11 cellular contexts compared by ENCODE assay signal in genomic region chr10:98331888-98332287, GRCh38.
DNase-seq lines count a peak whose midpoint lies in the region; ATAC-seq and TF ChIP-seq lines count a peak whose summit lies in the region.
"Had no signal": no experiment of that assay in that cellular context is flagged by ENCODE, and none has a peak within 500 bp of the region (broad histone marks: within the 10 kb centered on the region; RNA-seq: fewer than 3 reads in every experiment).

No MANE protein-coding gene starts in this region.

- no peaks in the 10 kb centered on the region for H3K36me3 ChIP-seq in BJ (ENCODE audit: control insufficient read depth, insufficient read depth, low read length)

- TF ChIP-seq CTCF in BJ (IDR thresholded peaks at IDR 0.05; ENCODE audit: insufficient read depth, low read depth, low read length), result peak; percentile 31; the same call in 1 of the 2 replicates
- peak; percentile 36 for TF ChIP-seq CTCF in GM20000 (IDR thresholded peaks at IDR 0.05; ENCODE audit: extremely low read depth, missing control alignments)
- peak; percentile 39 for TF ChIP-seq CTCF in fibroblast of villous mesenchyme (IDR thresholded peaks at IDR 0.05; ENCODE audit: insufficient read depth, low read depth, low read length)
- no peak for TF ChIP-seq CTCF in GM13976 (IDR thresholded peaks at IDR 0.05; ENCODE audit: borderline replicate concordance, control extremely low read depth, extremely low read depth, insufficient read depth, missing control alignments)

- no peak for ATAC-seq in GM18858 (IDR thresholded peaks at IDR 0.05; ENCODE audit: unreplicated experiment)
- ATAC-seq: activated naive CD4-positive, alpha-beta T cell treated with anti-CD3 and anti-CD28 coated beads, Interleukin-2, amount 50 U/mL, for 72 hours had no signal

- no peak overlapping the region for H3K4me3 ChIP-seq in BJ (ENCODE audit: low read depth, low read length)
- no peak overlapping the region for H3K4me3 ChIP-seq in fibroblast of villous mesenchyme (ENCODE audit: low read depth, low read length)
- H3K4me3 ChIP-seq: lung had no signal

- no peaks in the 10 kb centered on the region; the same call in 1 of the 2 replicates for H3K27me3 ChIP-seq in BJ (ENCODE audit: control insufficient read depth, insufficient read depth, low read length)

- POLR2A ChIA-PET in BJ (lab: Charles Lee), result no interaction called here

- CTCF ChIA-PET in BJ (lab: Yijun Ruan, JAX), result interaction anchor here (0.6 to 2.3 kb wide), 7 partner anchors 9 to 170 kb away, joined by 3 to 10 read pairs (median 3); no protein-coding TSS in a partner anchor

- DNase-seq in BJ (ENCODE audit: low read depth), result no peak
- no peak for DNase-seq in GM20000 (ENCODE audit: low spot score)
- DNase-seq in OCI-M1 (lab: John Stamatoyannopoulos, UW), result peak; percentile 70
- DNase-seq in fibroblast of villous mesenchyme (ENCODE audit: low read depth), result no peak
- DNase-seq in NCI-H1092 (lab: John Stamatoyannopoulos, UW), result no peak
- no peak for DNase-seq in GM13976 (ENCODE audit: low spot score)
- no peak for DNase-seq in NCI-H187 treated with DMSO at 0.1 percent for 48 hours (lab: John Stamatoyannopoulos, UW)
- DNase-seq: NCI-H1417 treated with DMSO at 0.1 percent for 48 hours had no signal

- in situ Hi-C loops in GM13976 (cut with MboI; ENCODE audit: low sequenced_read_pairs, unreplicated experiment), result no loop called here
